Comparison of ENCODE assay signal across 24 cellular contexts in the genomic region with DNA sequence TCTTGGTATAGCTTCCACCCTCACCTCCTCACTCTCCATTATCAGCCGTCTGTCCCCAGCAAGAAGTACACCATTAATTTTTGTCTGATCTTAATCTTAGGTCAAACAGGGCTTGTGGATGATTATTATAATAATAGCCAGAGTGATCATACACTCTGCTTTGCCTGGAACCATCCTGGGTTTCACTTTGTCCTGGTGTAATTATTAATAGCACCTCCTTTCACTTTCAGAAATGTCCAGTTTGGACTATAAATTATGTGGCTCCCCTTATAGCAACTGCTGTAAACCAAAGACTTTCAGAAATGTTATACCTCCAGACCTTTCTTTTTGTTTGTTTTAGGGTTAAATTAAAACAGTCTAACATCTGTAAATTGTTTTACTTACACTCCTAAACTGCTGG. TPM values are rescaled to one million over a fixed set of nuclear protein-coding genes. Genes with fewer than 3 reads are reported as not detected.
"Had no signal": no experiment of that assay in that cellular context is flagged by ENCODE, and none has a peak within 500 bp of the region (broad histone marks: within the 10 kb centered on the region; RNA-seq: fewer than 3 reads in every experiment).

No MANE protein-coding gene starts in this region.

- H3K4me3 Mint-ChIP-seq: activated T-cell treated with anti-CD3 and anti-CD28 coated beads, Interleukin-2, amount 50 U/mL, for 72 hours; naive thymus-derived CD8-positive, alpha-beta T cell; stimulated activated memory B cell treated with anti-CD40 and anti-IgM and Interleukin-4, amounts not matched to agents 10 μg/mL and 1 μg/mL and 100 μg/mL, for 72 hours; T-cell had no signal

- H3K36me3 Mint-ChIP-seq: naive thymus-derived CD8-positive, alpha-beta T cell; stimulated activated memory B cell treated with anti-CD40 and anti-IgM and Interleukin-4, amounts not matched to agents 10 μg/mL and 1 μg/mL and 100 μg/mL, for 72 hours; T-cell had no signal

- H3K4me1 ChIP-seq: adrenal gland, breast epithelium, gastrocnemius medialis, left ventricle myocardium inferior, testis had no signal

- H3K27me3 ChIP-seq: right lobe of liver, testis had no signal

- DNase-seq: activated CD4-positive, alpha-beta T cell treated with anti-CD3 and anti-CD28 coated beads, Interleukin-2, amount 50 U/mL, for 1 hour; activated CD8-positive, alpha-beta memory T cell treated with anti-CD3 and anti-CD28 coated beads, Interleukin-2, amount 50 U/mL, for 48 hours; activated effector memory CD4-positive, alpha-beta T cell treated with anti-CD3 and anti-CD28 coated beads, Interleukin-2, amount 50 U/mL, for 16 hours; activated naive CD4-positive, alpha-beta T cell treated with anti-CD3 and anti-CD28 coated beads, Interleukin-2, amount 50 U/mL, for 16 hours; activated T-cell treated with anti-CD3 and anti-CD28 coated beads, Interleukin-2, amount 50 U/mL, for 72 hours; adrenal gland; cortex of kidney; effector CD4-positive, alpha-beta T cell; gastrocnemius medialis; head of caudate nucleus; kidney; left ventricle myocardium inferior; naive thymus-derived CD8-positive, alpha-beta T cell; right lobe of liver; stimulated activated CD4-positive, alpha-beta T cell treated with anti-CD3 and anti-CD28 coated beads, Interleukin-4, amount 100 ng/mL, for 4 hours; T-cell; testis had no signal

- H3K36me3 ChIP-seq: adrenal gland, breast epithelium, gastrocnemius medialis, left ventricle myocardium inferior, right lobe of liver had no signal

- H3K27ac Mint-ChIP-seq: naive thymus-derived CD8-positive, alpha-beta T cell; stimulated activated memory B cell treated with anti-CD40 and anti-IgM and Interleukin-4, amounts not matched to agents 10 μg/mL and 1 μg/mL and 100 μg/mL, for 72 hours; T-cell had no signal

- FAIRE-seq: astrocyte, kidney had no signal

- H3K9me3 ChIP-seq: adrenal gland, breast epithelium, gastrocnemius medialis, left ventricle myocardium inferior, right lobe of liver, testis had no signal

- H3K4me3 ChIP-seq: adrenal gland, breast epithelium, gastrocnemius medialis, left ventricle myocardium inferior, right lobe of liver, testis had no signal

- H3K9me3 Mint-ChIP-seq: activated T-cell treated with anti-CD3 and anti-CD28 coated beads, Interleukin-2, amount 50 U/mL, for 72 hours; naive thymus-derived CD8-positive, alpha-beta T cell; stimulated activated memory B cell treated with anti-CD40 and anti-IgM and Interleukin-4, amounts not matched to agents 10 μg/mL and 1 μg/mL and 100 μg/mL, for 72 hours; T-cell had no signal

- H3K27ac ChIP-seq: adrenal gland, breast epithelium, gastrocnemius medialis, left ventricle myocardium inferior, right lobe of liver, testis had no signal

RNA-seq across cellular contexts. Expression of gene TRIM31, which starts 1.0 kb away (rescaled TPM):
- total RNA-seq: astrocyte; left ventricle myocardium inferior; naive thymus-derived CD8-positive, alpha-beta T cell; osteocyte had no signal

RNA-seq across cellular contexts. Expression of gene TRIM40, which starts 22.1 kb away (rescaled TPM):
- total RNA-seq: activated T-cell treated with anti-CD3 and anti-CD28 coated beads, Interleukin-2, amount 50 U/mL, for 72 hours; adrenal gland; astrocyte; esophagus mucosa; gastrocnemius medialis; kidney; left ventricle myocardium inferior; naive thymus-derived CD8-positive, alpha-beta T cell; osteocyte; T-cell; ureter had no signal
- polyA plus RNA-seq: naive thymus-derived CD8-positive, alpha-beta T cell had no signal

RNA-seq across cellular contexts. Expression of gene RNF39, which starts 38.3 kb away (rescaled TPM):
- total RNA-seq: activated T-cell treated with anti-CD3 and anti-CD28 coated beads, Interleukin-2, amount 50 U/mL, for 72 hours; astrocyte; gastrocnemius medialis; left ventricle myocardium inferior; mononuclear cell; naive thymus-derived CD8-positive, alpha-beta T cell; osteocyte; right lobe of liver; T-cell had no signal

RNA-seq across cellular contexts. Expression of gene TRIM10, which starts 47.2 kb away (rescaled TPM):
- total RNA-seq: adrenal gland; astrocyte; breast epithelium; esophagus mucosa; gastrocnemius medialis; left ventricle myocardium inferior; naive thymus-derived CD8-positive, alpha-beta T cell; osteocyte; T-cell; ureter had no signal
- polyA plus RNA-seq: adrenal gland; naive thymus-derived CD8-positive, alpha-beta T cell had no signal
